Comparison of ENCODE assay signal across 8 cellular contexts in the genomic region with DNA sequence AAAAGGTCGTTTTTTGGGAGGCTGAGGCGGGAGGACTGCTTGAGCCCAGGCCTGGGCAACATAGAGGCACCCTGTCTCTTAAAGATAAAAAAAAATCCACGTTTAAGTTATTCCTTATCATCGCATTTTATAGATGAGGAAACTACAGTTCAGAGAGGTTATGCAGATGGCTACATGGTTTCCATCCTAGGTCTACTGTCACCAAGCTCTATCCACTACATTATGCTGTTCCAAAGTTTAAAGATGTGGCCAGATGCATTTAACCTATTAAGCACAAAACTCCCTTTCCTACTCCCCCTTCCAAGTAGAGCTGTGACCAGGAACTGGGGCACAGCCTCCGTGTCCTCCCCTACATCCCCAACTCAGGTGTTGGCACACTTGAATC. TPM values are rescaled to one million over a fixed set of nuclear protein-coding genes. Genes with fewer than 3 reads are reported as not detected.
DNase-seq lines count a peak whose midpoint lies in the region; ATAC-seq and TF ChIP-seq lines count a peak whose summit lies in the region.

No MANE protein-coding gene starts in this region.

- no peak for TF ChIP-seq CTCF in AG04449 (IDR thresholded peaks at IDR 0.05; ENCODE audit: insufficient read depth, low read length, missing control alignments)
- no peak for TF ChIP-seq CTCF in colonic mucosa (IDR thresholded peaks at IDR 0.05)

- POLR2A ChIA-PET in AG04449 (lab: Yijun Ruan, JAX), result no interaction called here
- POLR2A ChIA-PET in naive thymus-derived CD8-positive, alpha-beta T cell (lab: Charles Lee), result interaction anchor here (5.3 kb wide), 1 partner anchor 66 kb away, joined by 74 read pairs; a partner anchor contains a TSS

- no peaks in the 10 kb centered on the region for H3K9me3 ChIP-seq in colonic mucosa

- intact Hi-C loops in colonic mucosa (cut with DNase I), result loop anchor here (5.0 kb wide), 1 partner anchor 62 kb away; no protein-coding TSS in a partner anchor

- H3K9ac ChIP-seq in colonic mucosa (ENCODE audit: low read depth in 2 of 2, low read length in 2 of 2), result peak overlapping the region; percentile 77 to 84

- peak overlapping the region; percentile 84 to 97 (median 89) for H3K4me3 Mint-ChIP-seq in IgD-negative memory B cell
- H3K4me3 Mint-ChIP-seq in naive thymus-derived CD8-positive, alpha-beta T cell, result peak overlapping the region; percentile 84 to 99 (median 94)

- H3K27me3 ChIP-seq in colonic mucosa, result no peaks in the 10 kb centered on the region

- no peak overlapping the region for H3K27ac ChIP-seq in colonic mucosa

- H3K27me3 Mint-ChIP-seq in IgD-negative memory B cell, result no peaks in the 10 kb centered on the region
- no peaks in the 10 kb centered on the region for H3K27me3 Mint-ChIP-seq in naive thymus-derived CD8-positive, alpha-beta T cell

- CTCF ChIA-PET in AG04449 (lab: Yijun Ruan, JAX), result interaction anchor here (1.2 to 1.4 kb wide), 4 partner anchors 10 to 67 kb away, joined by 4 to 7 read pairs (median 4); a partner anchor contains a TSS

- ATAC-seq in naive thymus-derived CD8-positive, alpha-beta T cell, result no peak
- ATAC-seq in GM19452 (IDR thresholded peaks at IDR 0.05; ENCODE audit: unreplicated experiment), result no peak

- DNase-seq in AG04449 (ENCODE audit: low read depth, low spot score) (no peak), colonic mucosa (no peak), NCI-H1105 (lab: John Stamatoyannopoulos, UW) (no peak), NCI-H1105 treated with DMSO at 0.1 percent for 48 hours (lab: John Stamatoyannopoulos, UW) (no peak)
- DNase-seq in naive thymus-derived CD8-positive, alpha-beta T cell, result no peak
- DNase-seq in activated CD4-positive, CD25-positive, alpha-beta regulatory T cell (lab: John Stamatoyannopoulos, UW), result no peak

- peaks cover 7% of the 10 kb centered on the region for H3K4me1 ChIP-seq in colonic mucosa

- H3K27ac Mint-ChIP-seq in IgD-negative memory B cell, result peak overlapping the region in 2 of 3 donors; percentile 68 to 89
- H3K27ac Mint-ChIP-seq in naive thymus-derived CD8-positive, alpha-beta T cell, result peak overlapping the region in 9 of 10 donors; percentile 77 to 96 (median 92)

- H3K36me3 Mint-ChIP-seq in IgD-negative memory B cell, result no peaks in the 10 kb centered on the region
- H3K36me3 Mint-ChIP-seq in naive thymus-derived CD8-positive, alpha-beta T cell, result peaks cover 0 to 10% (median 0%) of the 10 kb centered on the region in 3 donors

- H3K9me3 Mint-ChIP-seq in IgD-negative memory B cell, result no peaks in the 10 kb centered on the region
- no peaks in the 10 kb centered on the region for H3K9me3 Mint-ChIP-seq in naive thymus-derived CD8-positive, alpha-beta T cell

- H3K4me3 ChIP-seq in AG04449 (ENCODE audit: low read depth, low read length), result peak overlapping the region; percentile 93
- peak overlapping the region; percentile 87 for H3K4me3 ChIP-seq in colonic mucosa

- H3K4me1 Mint-ChIP-seq in IgD-negative memory B cell, result peaks cover 23 to 47% (median 37%) of the 10 kb centered on the region in 3 donors
- H3K4me1 Mint-ChIP-seq in naive thymus-derived CD8-positive, alpha-beta T cell, result peaks cover 40 to 74% (median 68%) of the 10 kb centered on the region in 4 donors

- no peaks in the 10 kb centered on the region for H3K36me3 ChIP-seq in colonic mucosa

RNA-seq across cellular contexts. Expression of a gene that starts 1.4 kb away (rescaled TPM):
- polyA plus RNA-seq in IgD-negative memory B cell, result 7.6 TPM
- 10 to 100 TPM; 20.9 to 24.3 TPM for total RNA-seq in colonic mucosa
- total RNA-seq in naive thymus-derived CD8-positive, alpha-beta T cell, result 10 to 100 TPM; 21.8 to 22.4 TPM
- 1 to 10 TPM; 4.1 to 4.2 (median 4.2) TPM for polyA plus RNA-seq in naive thymus-derived CD8-positive, alpha-beta T cell

RNA-seq across cellular contexts. Expression of a gene that starts 1.5 kb away (rescaled TPM):
- 5.6 TPM for polyA plus RNA-seq in IgD-negative memory B cell
- total RNA-seq in colonic mucosa, result 1 to 10 TPM; 5.7 to 10.0 TPM
- 10 to 100 TPM; 11.2 to 13.2 TPM for total RNA-seq in naive thymus-derived CD8-positive, alpha-beta T cell
- 1 to 10 TPM; 5.7 to 8.5 (median 7.1) TPM for polyA plus RNA-seq in naive thymus-derived CD8-positive, alpha-beta T cell
